ENCODE assay signal across 8 cellular contexts in the genomic region with DNA sequence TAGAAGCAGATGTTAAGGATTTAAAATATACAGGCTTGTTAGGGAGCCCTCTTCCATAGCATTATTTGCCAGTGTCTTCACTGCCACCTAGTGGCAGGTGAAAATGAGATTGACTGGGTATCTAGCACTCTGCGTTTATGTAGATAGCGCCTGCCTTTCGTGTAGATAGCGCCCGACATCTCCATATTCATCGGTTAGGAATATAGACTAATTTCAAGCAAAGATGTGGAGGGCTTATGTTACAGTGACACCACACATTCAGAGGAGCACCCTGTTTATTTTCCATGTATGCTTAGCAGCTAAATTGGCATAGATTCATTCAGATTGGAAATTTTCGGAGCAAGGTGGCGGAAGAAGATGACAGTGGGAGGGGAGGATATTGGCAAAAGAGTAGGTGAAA.
DNase-seq lines count a peak whose midpoint lies in the region; ATAC-seq, FAIRE-seq and TF ChIP-seq lines count a peak whose summit lies in the region.

No MANE protein-coding gene starts in this region.

- H3K27me3 Mint-ChIP-seq in astrocyte (ENCODE audit: low read depth, unreplicated experiment), result peaks cover 2% of the 10 kb centered on the region

- no peak overlapping the region for H3K27ac Mint-ChIP-seq in astrocyte (ENCODE audit: unreplicated experiment)

- WGBS in iPS DF 6.9 (ENCODE audit: insufficient coverage, insufficient read length), result 100% methylated on average over 1 of the region's 8 CpGs

- peak; percentile 39 for FAIRE-seq in astrocyte (lab: Jason Lieb, UNC)

- no peaks in the 10 kb centered on the region for H3K4me1 Mint-ChIP-seq in astrocyte (ENCODE audit: low read depth, unreplicated experiment)

- no peak overlapping the region for H3K9ac ChIP-seq in astrocyte (ENCODE audit: low read length)

- no peaks in the 10 kb centered on the region for H3K36me3 ChIP-seq in astrocyte (ENCODE audit: insufficient read depth, low read length)
- H3K36me3 ChIP-seq in iPS DF 6.9 (ENCODE audit: control insufficient read depth, insufficient read depth, low read length), result no peaks in the 10 kb centered on the region

- peak; percentile 90 for ATAC-seq in HG03520 (IDR thresholded peaks at IDR 0.05; ENCODE audit: unreplicated experiment)
- peak; percentile 57 for ATAC-seq in stimulated activated naive CD8-positive, alpha-beta T cell treated with anti-CD3 and anti-CD28 coated beads, Interleukin-15, Interleukin-2, amounts not matched to agents 100 U/mL and 50 U/mL, for 24 hours

- DNase-seq in NCI-H1436 (lab: John Stamatoyannopoulos, UW), result peak; percentile 36
- DNase-seq in NCI-H1436 treated with DMSO at 0.1 percent for 48 hours (lab: John Stamatoyannopoulos, UW), result no peak
- DNase-seq in GM20000 (ENCODE audit: low spot score), result peak; percentile 44
- peak; percentile 34 for DNase-seq in NCI-H524 treated with DMSO at 0.1 percent for 48 hours (lab: John Stamatoyannopoulos, UW)
- peak; percentile 15 for DNase-seq in astrocyte (ENCODE audit: low read depth)
- DNase-seq in iPS DF 6.9 (ENCODE audit: low read depth, low spot score), result peak; percentile 63
- peak; percentile 30 for DNase-seq in stimulated activated naive CD8-positive, alpha-beta T cell treated with anti-CD3 and anti-CD28 coated beads, Interleukin-15, Interleukin-2, amounts not matched to agents 100 U/mL and 50 U/mL, for 24 hours

- H3K4me2 ChIP-seq in astrocyte (ENCODE audit: low read length), result no peak overlapping the region

- H3K27me3 ChIP-seq in astrocyte (ENCODE audit: insufficient read depth, low read length) (peaks cover 8% of the 10 kb centered on the region), iPS DF 6.9 (ENCODE audit: control insufficient read depth, insufficient read depth, low read length) (no peaks in the 10 kb centered on the region)

- no peaks in the 10 kb centered on the region for H3K36me3 Mint-ChIP-seq in astrocyte (ENCODE audit: low read depth, unreplicated experiment)

- no peaks in the 10 kb centered on the region for H4K20me1 ChIP-seq in astrocyte (ENCODE audit: insufficient read depth, low read length)

- H3K79me2 ChIP-seq in astrocyte (ENCODE audit: insufficient read depth, low read length), result no peaks in the 10 kb centered on the region

- no peak overlapping the region for H3K4me3 ChIP-seq in astrocyte (ENCODE audit: insufficient read depth, low read depth, low read length)
- H3K4me3 ChIP-seq in iPS DF 6.9 (ENCODE audit: low read length), result no peak overlapping the region

- no peak overlapping the region for H3K27ac ChIP-seq in astrocyte (ENCODE audit: low read depth, low read length)
- H3K27ac ChIP-seq in iPS DF 6.9 (ENCODE audit: low read length), result no peak overlapping the region

- no peak overlapping the region for H3K4me3 Mint-ChIP-seq in astrocyte (ENCODE audit: unreplicated experiment)

- H3K4me1 ChIP-seq in astrocyte (ENCODE audit: insufficient read depth, low read length) (no peaks in the 10 kb centered on the region), iPS DF 6.9 (ENCODE audit: control insufficient read depth, insufficient read depth, low read length) (no peaks in the 10 kb centered on the region; the same call in 1 of the 2 replicates)

- H3K9me3 ChIP-seq in astrocyte (ENCODE audit: insufficient read depth, low read depth, low read length) (no peaks in the 10 kb centered on the region), iPS DF 6.9 (ENCODE audit: control insufficient read depth, insufficient read depth, low read length) (no peaks in the 10 kb centered on the region)

- H3K9me3 Mint-ChIP-seq in astrocyte (ENCODE audit: unreplicated experiment), result no peaks in the 10 kb centered on the region

- TF ChIP-seq CTCF in GM20000 (IDR thresholded peaks at IDR 0.05; ENCODE audit: extremely low read depth, missing control alignments), result peak; percentile 33
- TF ChIP-seq CTCF in astrocyte (IDR thresholded peaks at IDR 0.05; ENCODE audit: insufficient read depth, low read depth, low read length), result peak; percentile 75

- H2AFZ ChIP-seq in astrocyte (ENCODE audit: low read depth, low read length), result no peak overlapping the region
